Comparison of ENCODE assay signal across 15 cellular contexts in the genomic region with DNA sequence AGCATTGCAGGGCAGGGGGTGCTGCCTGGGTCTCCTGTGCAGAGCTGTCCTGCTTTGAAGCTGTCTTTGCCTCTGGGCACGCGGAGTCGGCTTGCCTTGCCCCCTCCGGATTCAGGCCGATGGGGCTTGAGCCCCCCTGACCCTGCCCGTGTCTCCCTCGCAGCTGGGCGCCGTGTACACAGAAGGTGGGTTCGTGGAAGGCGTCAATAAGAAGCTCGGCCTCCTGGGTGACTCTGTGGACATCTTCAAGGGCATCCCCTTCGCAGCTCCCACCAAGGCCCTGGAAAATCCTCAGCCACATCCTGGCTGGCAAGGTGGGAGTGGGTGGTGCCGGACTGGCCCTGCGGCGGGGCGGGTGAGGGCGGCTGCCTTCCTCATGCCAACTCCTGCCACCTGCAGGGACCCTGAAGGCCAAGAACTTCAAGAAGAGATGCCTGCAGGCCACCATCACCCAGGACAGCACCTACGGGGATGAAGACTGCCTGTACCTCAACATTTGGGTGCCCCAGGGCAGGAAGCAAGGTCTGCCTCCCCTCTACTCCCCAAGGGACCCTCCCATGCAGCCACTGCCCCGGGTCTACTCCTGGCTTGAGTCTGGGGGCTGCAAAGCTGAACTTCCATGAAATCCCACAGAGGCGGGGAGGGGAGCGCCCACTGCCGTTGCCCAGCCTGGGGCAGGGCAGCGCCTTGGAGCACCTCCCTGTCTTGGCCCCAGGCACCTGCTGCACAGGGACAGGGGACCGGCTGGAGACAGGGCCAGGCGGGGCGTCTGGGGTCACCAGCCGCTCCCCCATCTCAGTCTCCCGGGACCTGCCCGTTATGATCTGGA. TPM values are rescaled to one million over a fixed set of nuclear protein-coding genes. Genes with fewer than 3 reads are reported as not detected.
A peak's percentile ranks its signal among the peaks of the same experiment; 100 is the strongest.
DNase-seq lines count a peak whose midpoint lies in the region; ATAC-seq, FAIRE-seq and TF ChIP-seq lines count a peak whose summit lies in the region.
"Had no signal": no experiment of that assay in that cellular context is flagged by ENCODE, and none has a peak within 500 bp of the region (broad histone marks: within the 10 kb centered on the region; RNA-seq: fewer than 3 reads in every experiment).

No MANE protein-coding gene starts in this region.

- no peak overlapping the region for H3K4me3 ChIP-seq in kidney (ENCODE audit: low read length in 2 of 2)
- H3K4me3 ChIP-seq: A549 had no signal

- no peak overlapping the region for H3K9ac ChIP-seq in kidney (ENCODE audit: low read length in 2 of 2)

- TF ChIP-seq CTCF in RWPE1 (conservative IDR thresholded peaks at IDR 0.05; ENCODE audit: low read depth), result no peak
- TF ChIP-seq CTCF in kidney (IDR thresholded peaks at IDR 0.05; ENCODE audit: borderline replicate concordance, extremely low read depth, insufficient read depth), result no peak

- no peaks in the 10 kb centered on the region for H3K9me3 ChIP-seq in kidney (ENCODE audit: control insufficient read depth in 1 of 2, low read length in 2 of 2)
- H3K9me3 ChIP-seq: A549, BE2C, Caco-2 had no signal

- no peaks in the 10 kb centered on the region for H3K4me1 ChIP-seq in kidney (ENCODE audit: control insufficient read depth in 1 of 2, insufficient read depth in 1 of 2, low read depth in 1 of 2, low read length in 2 of 2)

- CTCF ChIA-PET in RWPE1 (lab: Yijun Ruan, JAX), result interaction anchor here (0.8 kb wide), 1 partner anchor 83 kb away, joined by 5 read pairs; no protein-coding TSS in a partner anchor

- ATAC-seq in sciatic nerve, result peak; percentile 20
- no peak for ATAC-seq in HG03378 (IDR thresholded peaks at IDR 0.05; ENCODE audit: unreplicated experiment)
- ATAC-seq: A549, HepG2 had no signal

- DNase-seq in D341Med (ENCODE audit: low spot score) (peak; percentile 31), RWPE1 (ENCODE audit: low spot score) (no peak), kidney (peak; percentile 64), sciatic nerve (ENCODE audit: low spot score) (no peak), NCI-H510A (lab: John Stamatoyannopoulos, UW) (no peak), SW 1271 (lab: John Stamatoyannopoulos, UW) (no peak)
- DNase-seq: BE2C; Caco-2; CD8-positive, alpha-beta memory T cell; DMS53 had no signal

- POLR2A ChIA-PET in RWPE1 (lab: Yijun Ruan, JAX; ENCODE audit: low non-redundant PET), result no interaction called here

- H3K27ac ChIP-seq in RWPE1 (peak overlapping the region; percentile 83), kidney (ENCODE audit: low read depth in 2 of 2, low read length in 2 of 2) (no peak overlapping the region)
- H3K27ac ChIP-seq: A549 had no signal

- intact Hi-C loops in kidney (cut with DNase I), result no loop called here
- intact Hi-C loops in sciatic nerve (cut with DNase I), result loop anchor here (2.0 kb wide), 1 partner anchor 22 kb away; no protein-coding TSS in a partner anchor

- H3K36me3 ChIP-seq in kidney (ENCODE audit: control insufficient read depth in 1 of 2, insufficient read depth in 2 of 2, low read length in 2 of 2), result no peaks in the 10 kb centered on the region
- H3K36me3 ChIP-seq: BE2C had no signal

- no peak for FAIRE-seq in kidney (lab: Jason Lieb, UNC)
- FAIRE-seq: A549, H54, HepG2, HTR-8/SVneo had no signal

RNA-seq across cellular contexts. Expression of a gene that starts 2.7 kb away (rescaled TPM):
- 1.0 TPM for total RNA-seq in kidney
- 16.7 TPM for polyA plus RNA-seq in kidney (ENCODE audit: insufficient read depth, low read depth, low replicate concordance)
- total RNA-seq in sciatic nerve, result 2.7 TPM
- polyA plus RNA-seq: CD8-positive, alpha-beta memory T cell had no signal

RNA-seq across cellular contexts. Expression of a gene that starts 33.7 kb away (rescaled TPM):
- 47.7 TPM for total RNA-seq in kidney
- 38.0 TPM for polyA plus RNA-seq in kidney (ENCODE audit: insufficient read depth, low read depth, low replicate concordance)
- 45.2 TPM for total RNA-seq in sciatic nerve

RNA-seq across cellular contexts. Expression of a gene that starts 56.6 kb away (rescaled TPM):
- total RNA-seq in kidney (43.3 TPM), sciatic nerve (59.7 TPM)
- 13.0 TPM for polyA plus RNA-seq in kidney (ENCODE audit: insufficient read depth, low read depth, low replicate concordance)

Comparison
In these comparisons a context has a peak if more than half of its experiments do, and no peak if none do; other contexts are left out.
1. DNase-seq: peak in D341Med (single experiment) and kidney (single experiment); none in RWPE1 (single experiment), sciatic nerve (single experiment), NCI-H510A (single experiment) and SW 1271 (0 of 2).